ENCODE assay signal across 15 cellular contexts in genomic region chr4:185689407-185689806, GRCh38.
DNase-seq lines count a peak whose midpoint lies in the region; ATAC-seq, FAIRE-seq and TF ChIP-seq lines count a peak whose summit lies in the region.
"Had no signal": no experiment of that assay in that cellular context is flagged by ENCODE, and none has a peak within 500 bp of the region (broad histone marks: within the 10 kb centered on the region; RNA-seq: fewer than 3 reads in every experiment).

No MANE protein-coding gene starts in this region.

- H2BK120ac ChIP-seq in H1 (replicated peaks; ENCODE audit: low read depth, low read length): no peak overlapping the region

- H3K4me1 Mint-ChIP-seq in stimulated activated naive B cell treated with anti-CD40 and anti-IgM and Interleukin-4, amounts not matched to agents 10 μg/mL and 1 μg/mL and 100 μg/mL, for 72 hours: no peaks in the 10 kb centered on the region
- H3K4me1 Mint-ChIP-seq in T-cell: no peaks in the 10 kb centered on the region
- H3K4me1 Mint-ChIP-seq: B cell had no signal

- H3K27ac ChIP-seq in heart right ventricle (no peak overlapping the region), WERI-Rb-1 (no peak overlapping the region), H1 (ENCODE audit: low read depth, low read length) (no peak overlapping the region)
- H3K27ac ChIP-seq: BLaER1 treated with 17β-estradiol and CSF1 and Interleukin-3, amounts not matched to agents 10 nM and 100 nM had no signal

- no peak overlapping the region for H3K56ac ChIP-seq in H1 (replicated peaks; ENCODE audit: insufficient read length, low read depth, low read length)

- TF ChIP-seq RAD21 in H1 (IDR thresholded peaks at IDR 0.05 in 1 of 2, conservative IDR thresholded peaks at IDR 0.05 in 1 of 2; ENCODE audit: low read depth in 2 of 2, low read length in 2 of 2): no peak

- TF ChIP-seq CTCF in heart right ventricle (IDR thresholded peaks at IDR 0.05): no peak
- no peak for TF ChIP-seq CTCF in WERI-Rb-1 (IDR thresholded peaks at IDR 0.05; ENCODE audit: low read depth, low read length)
- TF ChIP-seq CTCF in H1 (IDR thresholded peaks at IDR 0.05; ENCODE audit: control extremely low read depth in 1 of 3, insufficient read depth in 1 of 3, low read depth in 1 of 3, low read length in 3 of 3): no peak

- no peak overlapping the region for H3K18ac ChIP-seq in H1 (ENCODE audit: extremely low read depth, low read length)

- H3K27me3 Mint-ChIP-seq in stimulated activated naive B cell treated with anti-CD40 and anti-IgM and Interleukin-4, amounts not matched to agents 10 μg/mL and 1 μg/mL and 100 μg/mL, for 72 hours: peaks cover 5 to 7% of the 10 kb centered on the region in 2 donors
- peaks cover 1 to 11% of the 10 kb centered on the region in 2 donors for H3K27me3 Mint-ChIP-seq in T-cell

- H3K79me2 ChIP-seq in H1 (ENCODE audit: control insufficient read depth in 1 of 2, insufficient read depth in 2 of 2, low read length in 2 of 2): no peaks in the 10 kb centered on the region

- peak overlapping the region; percentile 0 for H3K27ac Mint-ChIP-seq in stimulated activated naive B cell treated with anti-CD40 and anti-IgM and Interleukin-4, amounts not matched to agents 10 μg/mL and 1 μg/mL and 100 μg/mL, for 72 hours
- H3K27ac Mint-ChIP-seq in T-cell: no peak overlapping the region
- H3K27ac Mint-ChIP-seq: B cell; CD8-positive, alpha-beta T cell had no signal

- H3K23ac ChIP-seq in H1 (ENCODE audit: insufficient read length): no peak overlapping the region

- no peak for TF ChIP-seq POLR2A in H1 (IDR thresholded peaks at IDR 0.05; ENCODE audit: control extremely low read depth in 1 of 2, low read depth in 2 of 2, low read length in 2 of 2)

- DNase-seq in heart right ventricle (no peak), Right ventricle myocardium inferior (ENCODE audit: missing footprints) (no peak), WERI-Rb-1 (peak; percentile 30), H1 (ENCODE audit: low read depth in 1 of 2, low spot score in 2 of 2) (no peak), T-cell (no peak), ureter (ENCODE audit: low spot score) (no peak)
- DNase-seq in stimulated activated naive B cell treated with anti-CD40 and anti-IgM and Interleukin-4, amounts not matched to agents 10 μg/mL and 1 μg/mL and 100 μg/mL, for 72 hours: no peak
- DNase-seq: Calu3; CD8-positive, alpha-beta T cell; DMS79 treated with DMSO at 0.1 percent for 48 hours; GF-D8; HCEC 1CT had no signal

- H3K36me3 Mint-ChIP-seq in stimulated activated naive B cell treated with anti-CD40 and anti-IgM and Interleukin-4, amounts not matched to agents 10 μg/mL and 1 μg/mL and 100 μg/mL, for 72 hours: no peaks in the 10 kb centered on the region
- no peaks in the 10 kb centered on the region for H3K36me3 Mint-ChIP-seq in T-cell
- H3K36me3 Mint-ChIP-seq: CD8-positive, alpha-beta T cell had no signal

- peak in 5 of 8 donors; percentile 23 to 48 (median 34) for ATAC-seq in heart right ventricle
- no peak for ATAC-seq in Right ventricle myocardium inferior
- ATAC-seq in stimulated activated naive B cell treated with anti-CD40 and anti-IgM and Interleukin-4, amounts not matched to agents 10 μg/mL and 1 μg/mL and 100 μg/mL, for 72 hours (replicated peaks): no peak
- no peak for ATAC-seq in T-cell (replicated peaks in 1 of 4)
- ATAC-seq: CD8-positive, alpha-beta T cell had no signal

- H3K4me3 ChIP-seq in heart right ventricle (no peak overlapping the region), WERI-Rb-1 (ENCODE audit: low read depth, low read length) (no peak overlapping the region), H1 (ENCODE audit: extremely low read depth in 1 of 4, insufficient read depth in 2 of 4, low read depth in 3 of 4, low read length in 4 of 4) (no peak overlapping the region)
- H3K4me3 ChIP-seq: BLaER1 treated with 17β-estradiol and CSF1 and Interleukin-3, amounts not matched to agents 10 nM and 100 nM had no signal

- no peaks in the 10 kb centered on the region for H3K27me3 ChIP-seq in heart right ventricle
- no peaks in the 10 kb centered on the region for H3K27me3 ChIP-seq in WERI-Rb-1 (ENCODE audit: insufficient read depth, low read depth, severe bottlenecking)
- H3K27me3 ChIP-seq in H1 (replicated peaks in 1 of 4; ENCODE audit: control insufficient read depth in 3 of 4, extremely low read depth in 1 of 4, insufficient read depth in 3 of 4, low read length in 3 of 4): no peaks in the 10 kb centered on the region
- H3K27me3 ChIP-seq: BLaER1 treated with 17β-estradiol and CSF1 and Interleukin-3, amounts not matched to agents 10 nM and 100 nM had no signal

- H4K91ac ChIP-seq in H1 (replicated peaks; ENCODE audit: insufficient read length, low read length): no peak overlapping the region

- H3K36me3 ChIP-seq in heart right ventricle: peaks cover 0 to 15% (median 0%) of the 10 kb centered on the region in 9 donors
- H3K36me3 ChIP-seq in WERI-Rb-1: no peaks in the 10 kb centered on the region
- H3K36me3 ChIP-seq in H1 (ENCODE audit: control insufficient read depth in 2 of 4, insufficient read depth in 4 of 4, low read length in 3 of 4): no peaks in the 10 kb centered on the region; a peak in 1 of 8 replicates
- H3K36me3 ChIP-seq: BLaER1 treated with 17β-estradiol and CSF1 and Interleukin-3, amounts not matched to agents 10 nM and 100 nM had no signal

- H4K5ac ChIP-seq in H1 (ENCODE audit: insufficient read length, low read depth, low read length): no peak overlapping the region

- no peak overlapping the region for H3K9ac ChIP-seq in H1 (replicated peaks in 1 of 4; ENCODE audit: extremely low read depth in 1 of 4, low read depth in 3 of 4, low read length in 3 of 4)
- H3K9ac ChIP-seq: BLaER1 treated with 17β-estradiol and CSF1 and Interleukin-3, amounts not matched to agents 10 nM and 100 nM had no signal

- 80 to 88% methylated on average over 9 of the region's 9 CpGs for WGBS in heart right ventricle, 2 donors
- WGBS in H1 (ENCODE audit: extremely low coverage in 1 of 2, insufficient coverage in 1 of 2, insufficient read length in 1 of 2, insufficient replicate concordance in 2 of 2, low coverage in 1 of 2, low lambda C conversion rate in 2 of 2, missing lambda C conversion rate in 1 of 2), 2 experiments: 94% methylated on average over 9 of the region's 9 CpGs; no CpG with 5 or more reads in 1 of the 2 experiments

- no peaks in the 10 kb centered on the region for H4K20me1 ChIP-seq in H1 (replicated peaks in 1 of 2; ENCODE audit: control insufficient read depth in 1 of 2, insufficient read depth in 2 of 2, low read length in 2 of 2)
- H4K20me1 ChIP-seq: BLaER1 treated with 17β-estradiol and CSF1 and Interleukin-3, amounts not matched to agents 10 nM and 100 nM had no signal

- H3K9me3 Mint-ChIP-seq in stimulated activated naive B cell treated with anti-CD40 and anti-IgM and Interleukin-4, amounts not matched to agents 10 μg/mL and 1 μg/mL and 100 μg/mL, for 72 hours: no peaks in the 10 kb centered on the region
- H3K9me3 Mint-ChIP-seq in T-cell: no peaks in the 10 kb centered on the region
- H3K9me3 Mint-ChIP-seq: CD8-positive, alpha-beta T cell had no signal

- no peak overlapping the region for H2BK15ac ChIP-seq in H1 (ENCODE audit: low read length)

- POLR2A ChIA-PET in H1 (lab: Charles Lee; ENCODE audit: partially characterized antibody): interaction anchor here (1.0 kb wide), 1 partner anchor 10 kb away, joined by 3 read pairs; no protein-coding TSS in a partner anchor
- POLR2A ChIA-PET in T-cell (lab: Charles Lee): no interaction called here

- H2AK5ac ChIP-seq in H1 (ENCODE audit: low read depth, low read length): no peak overlapping the region

- H2BK20ac ChIP-seq in H1 (ENCODE audit: low read length): no peak overlapping the region

- no peaks in the 10 kb centered on the region for H3K79me1 ChIP-seq in H1 (ENCODE audit: low read depth, low read length)

- H2AFZ ChIP-seq in H1 (ENCODE audit: low read length): no peak overlapping the region

- H3K9me3 ChIP-seq in heart right ventricle (no peaks in the 10 kb centered on the region), WERI-Rb-1 (ENCODE audit: severe bottlenecking) (no peaks in the 10 kb centered on the region), H1 (ENCODE audit: insufficient read depth in 2 of 2, low read depth in 1 of 2, low read length in 1 of 2) (0 out of 4 replicates have a peak, but pooled peaks cover 0 to 2% of the 10 kb centered on the region in 2 experiments)

- CTCF ChIA-PET in H1 (lab: Charles Lee; ENCODE audit: partially characterized antibody): no interaction called here
- CTCF ChIA-PET in T-cell (lab: Charles Lee): no interaction called here

- H3K4me2 ChIP-seq in H1 (ENCODE audit: insufficient read depth in 1 of 2, low read depth in 2 of 2, low read length in 2 of 2): no peak overlapping the region
- H3K4me2 ChIP-seq: BLaER1 treated with 17β-estradiol and CSF1 and Interleukin-3, amounts not matched to agents 10 nM and 100 nM had no signal

- no peak overlapping the region for H4K8ac ChIP-seq in H1 (ENCODE audit: extremely low read depth, insufficient read depth, low read length)

- H2BK5ac ChIP-seq in H1 (ENCODE audit: low read depth, low read length): no peak overlapping the region

- H3K23me2 ChIP-seq in H1 (ENCODE audit: low read depth, low read length): no peaks in the 10 kb centered on the region

- no peak overlapping the region for H3K4ac ChIP-seq in H1 (replicated peaks; ENCODE audit: insufficient read length, low read depth, low read length)

- no peak for TF ChIP-seq EP300 in H1 (IDR thresholded peaks at IDR 0.05; ENCODE audit: borderline replicate concordance in 1 of 2, low read depth in 2 of 2, low read length in 2 of 2)

- H3K14ac ChIP-seq in H1 (ENCODE audit: insufficient read length): no peak overlapping the region

- H2BK12ac ChIP-seq in H1 (ENCODE audit: low read depth, low read length): no peak overlapping the region

- intact Hi-C loops in heart right ventricle (cut with DNase I): no loop called here
- intact Hi-C loops in Right ventricle myocardium inferior (cut with DNase I): no loop called here

- peaks cover 0 to 59% (median 31%) of the 10 kb centered on the region in 9 donors for H3K4me1 ChIP-seq in heart right ventricle
- H3K4me1 ChIP-seq in H1 (replicated peaks in 1 of 4; ENCODE audit: control insufficient read depth in 3 of 4, insufficient read depth in 4 of 4, low read length in 3 of 4): peaks cover 0 to 2% (median 0%) of the 10 kb centered on the region in 4 experiments; a peak in 1 of 7 replicates
- H3K4me1 ChIP-seq: BLaER1 treated with 17β-estradiol and CSF1 and Interleukin-3, amounts not matched to agents 10 nM and 100 nM had no signal

- no peak overlapping the region for H3K4me3 Mint-ChIP-seq in stimulated activated naive B cell treated with anti-CD40 and anti-IgM and Interleukin-4, amounts not matched to agents 10 μg/mL and 1 μg/mL and 100 μg/mL, for 72 hours
- H3K4me3 Mint-ChIP-seq in T-cell: no peak overlapping the region
- H3K4me3 Mint-ChIP-seq: B cell; CD8-positive, alpha-beta T cell had no signal

- FAIRE-seq in H1 (lab: Jason Lieb, UNC): no peak
- FAIRE-seq: H54 had no signal

TF ChIP-seq in H1, 55 proteins besides CTCF, POLR2A, EP300 and RAD21 (continues in another document):
- no peak for TF ChIP-seq SAP30 (IDR thresholded peaks at IDR 0.05; ENCODE audit: insufficient read depth, insufficient replicate concordance, low read length)
- TF ChIP-seq MAX (IDR thresholded peaks at IDR 0.05): peak; percentile 22; the same call in 1 of the 2 replicates

Comparison
In these comparisons a context has a peak if more than half of its experiments do, and no peak if none do; other contexts are left out.
1. ATAC-seq: peak in heart right ventricle (5 of 8); none in Right ventricle myocardium inferior (single experiment), stimulated activated naive B cell treated with anti-CD40 and anti-IgM and Interleukin-4, amounts not matched to agents 10 μg/mL and 1 μg/mL and 100 μg/mL, for 72 hours (0 of 2) and T-cell (0 of 4).